Comparison of ENCODE assay signal across 27 cellular contexts in genomic region chr5:176636426-176636825, GRCh38. TPM values are rescaled to one million over a fixed set of nuclear protein-coding genes. Genes with fewer than 3 reads are reported as not detected.
"Had no signal": no experiment of that assay in that cellular context is flagged by ENCODE, and none has a peak within 500 bp of the region (broad histone marks: within the 10 kb centered on the region; RNA-seq: fewer than 3 reads in every experiment).

No MANE protein-coding gene starts in this region.

- H3K4me3 ChIP-seq: left lung, lower lobe of right lung, psoas muscle, smooth muscle cell, stomach, thyroid gland, upper lobe of right lung had no signal

- H3K4me1 Mint-ChIP-seq: neural crest cell had no signal

- H3K36me3 Mint-ChIP-seq: activated naive CD4-positive, alpha-beta T cell treated with anti-CD3 and anti-CD28 coated beads, Interleukin-2, amount 10 ng/mL, durations not matched to agents 7 days and 5 days; stimulated activated naive B cell treated with anti-CD40 and anti-IgM and Interleukin-4, amounts not matched to agents 10 μg/mL and 1 μg/mL and 100 μg/mL, for 72 hours had no signal

- H3K9me3 Mint-ChIP-seq: activated naive CD4-positive, alpha-beta T cell treated with anti-CD3 and anti-CD28 coated beads, Interleukin-2, amount 10 ng/mL, durations not matched to agents 7 days and 5 days; activated T-helper 1 cell treated with anti-CD3 and anti-CD28 coated beads, Interleukin-12 subunit alpha, Interleukin-12 subunit beta, Interleukin-2, Interleukin-4 antibody, amounts not matched to agents 30 ng/mL and 10 ng/mL and 1 ng/mL, durations not matched to agents 14 hours and 24 hours and 36 hours; central memory CD8-positive, alpha-beta T cell; T-helper 2 cell treated with Interferon-gamma antibody and Interleukin-4, amounts not matched to agents 5 μg/mL and 100 μg/mL, for 36 hours had no signal

- H3K4me3 Mint-ChIP-seq: activated naive CD4-positive, alpha-beta T cell treated with anti-CD3 and anti-CD28 coated beads, Interleukin-2, amount 10 ng/mL, durations not matched to agents 7 days and 5 days; activated T-helper 1 cell treated with anti-CD3 and anti-CD28 coated beads, Interleukin-12 subunit alpha, Interleukin-12 subunit beta, Interleukin-2, Interleukin-4 antibody, amounts not matched to agents 30 ng/mL and 10 ng/mL and 1 ng/mL, durations not matched to agents 14 hours and 24 hours and 36 hours; central memory CD8-positive, alpha-beta T cell; naive thymus-derived CD8-positive, alpha-beta T cell; neural crest cell; stimulated activated naive B cell treated with anti-CD40 and anti-IgM and Interleukin-4, amounts not matched to agents 10 μg/mL and 1 μg/mL and 100 μg/mL, for 72 hours; T-helper 2 cell treated with Interferon-gamma antibody and Interleukin-4, amounts not matched to agents 5 μg/mL and 100 μg/mL, for 36 hours had no signal

- DNase-seq: activated CD4-positive, alpha-beta T cell treated with anti-CD3 and anti-CD28 coated beads for 48 hours; activated CD4-positive, alpha-beta T cell treated with anti-CD3 and anti-CD28 coated beads, Interleukin-2, amount 50 U/mL, for 48 hours; activated CD8-positive, alpha-beta memory T cell treated with anti-CD3 and anti-CD28 coated beads for 24 hours; activated gamma-delta T cell; activated naive CD4-positive, alpha-beta T cell treated with anti-CD3 and anti-CD28 coated beads, Interleukin-2, amount 10 ng/mL, durations not matched to agents 7 days and 5 days; anterior cingulate cortex; effector memory CD4-positive, alpha-beta T cell; erythroblast; left lung; lower lobe of right lung; mesenchymal stem cell; naive thymus-derived CD8-positive, alpha-beta T cell; occipital lobe; psoas muscle; stimulated activated CD4-positive, alpha-beta T cell treated with anti-CD3 and anti-CD28 coated beads, Interleukin-1b, Interleukin-23, amount 100 ng/mL, for 48 hours; stimulated activated naive B cell treated with anti-CD40 and anti-IgM and Interleukin-4, amounts not matched to agents 10 μg/mL and 1 μg/mL and 100 μg/mL, for 72 hours; stomach; T-helper 1 cell; thyroid gland; upper lobe of right lung had no signal

- H3K27ac Mint-ChIP-seq: activated naive CD4-positive, alpha-beta T cell treated with anti-CD3 and anti-CD28 coated beads, Interleukin-2, amount 10 ng/mL, durations not matched to agents 7 days and 5 days; activated T-helper 1 cell treated with anti-CD3 and anti-CD28 coated beads, Interleukin-12 subunit alpha, Interleukin-12 subunit beta, Interleukin-2, Interleukin-4 antibody, amounts not matched to agents 30 ng/mL and 10 ng/mL and 1 ng/mL, durations not matched to agents 14 hours and 24 hours and 36 hours; naive thymus-derived CD8-positive, alpha-beta T cell; stimulated activated naive B cell treated with anti-CD40 and anti-IgM and Interleukin-4, amounts not matched to agents 10 μg/mL and 1 μg/mL and 100 μg/mL, for 72 hours; T-helper 2 cell treated with Interferon-gamma antibody and Interleukin-4, amounts not matched to agents 5 μg/mL and 100 μg/mL, for 36 hours had no signal

RNA-seq across cellular contexts. Expression of gene EIF4E1B, which starts 6.0 kb away (rescaled TPM):
- total RNA-seq: activated T-helper 1 cell treated with anti-CD3 and anti-CD28 coated beads, Interleukin-12 subunit alpha, Interleukin-12 subunit beta, Interleukin-2, Interleukin-4 antibody, amounts not matched to agents 30 ng/mL and 10 ng/mL and 1 ng/mL, durations not matched to agents 14 hours and 24 hours and 36 hours; bronchial epithelial cell; dermis microvascular lymphatic vessel endothelial cell; left lung; lower lobe of right lung; naive thymus-derived CD8-positive, alpha-beta T cell; neural crest cell; occipital lobe; psoas muscle; smooth muscle cell; stomach; thyroid gland; upper lobe of right lung had no signal

RNA-seq across cellular contexts. Expression of gene SNCB, which starts 6.1 kb away (rescaled TPM):
- total RNA-seq: activated T-helper 1 cell treated with anti-CD3 and anti-CD28 coated beads, Interleukin-12 subunit alpha, Interleukin-12 subunit beta, Interleukin-2, Interleukin-4 antibody, amounts not matched to agents 30 ng/mL and 10 ng/mL and 1 ng/mL, durations not matched to agents 14 hours and 24 hours and 36 hours; bronchial epithelial cell; left lung; lower lobe of right lung; naive thymus-derived CD8-positive, alpha-beta T cell; stomach; thyroid gland; upper lobe of right lung had no signal
